ENCODE assay signal across 1 cellular context in genomic region chr15:101083336-101084045, GRCh38.
TF ChIP-seq lines count a peak whose summit lies in the region.

No MANE protein-coding gene starts in this region.

TF ChIP-seq in WTC11, 78 proteins besides CTCF, POLR2A, EP300 and RAD21 (continued from another document):
- TF ChIP-seq ATF2 (CRISPR knock-in tag; IDR thresholded peaks at IDR 0.05; ENCODE audit: borderline replicate concordance, low read depth): no peak
- TF ChIP-seq EMX1 (CRISPR knock-in tag; IDR thresholded peaks at IDR 0.05): no peak
